ENCODE assay signal across 8 cellular contexts in genomic region chr1:160767417-160768294, GRCh38. TPM values are rescaled to one million over a fixed set of nuclear protein-coding genes. Genes with fewer than 3 reads are reported as not detected.
DNase-seq lines count a peak whose midpoint lies in the region; ATAC-seq, FAIRE-seq and TF ChIP-seq lines count a peak whose summit lies in the region.

No MANE protein-coding gene starts in this region.

- H3K27ac ChIP-seq in MM.1S (ENCODE audit: low read length) (peak overlapping the region; percentile 70), K562 (ENCODE audit: extremely low read depth, low read depth, low read length) (no peak overlapping the region), brain microvascular endothelial cell (no peak overlapping the region)

- H3F3A ChIP-seq in MM.1S (ENCODE audit: insufficient read depth, low read length) = peaks cover 14% of the 10 kb centered on the region

- intact Hi-C loops in K562 (cut with micrococcal nuclease) = loop anchor here (1.0 to 10.0 kb wide), 3 partner anchors 41 to 143 kb away; no protein-coding TSS in a partner anchor
- intact Hi-C loops in head of caudate nucleus (cut with DNase I) = no loop called here

- no peaks in the 10 kb centered on the region for H3K9me3 ChIP-seq in MM.1S (replicated peaks; ENCODE audit: insufficient read depth, low read length)
- no peaks in the 10 kb centered on the region for H3K9me3 ChIP-seq in K562 (replicated peaks; ENCODE audit: control insufficient read depth, insufficient read depth, low read depth, low read length)

- H3K9ac ChIP-seq in MM.1S (ENCODE audit: low read length) (peak overlapping the region; percentile 66), K562 (ENCODE audit: insufficient read depth in 1 of 2, low read depth in 2 of 2, low read length in 2 of 2) (peak overlapping the region in 1 of 2 experiments; percentile 11; a peak in 1 of 4 replicates)

- no TSS peak for BruUV-seq in K562 (replicated peaks; lab: Mats Ljungman, UMichigan)

- H3K36me3 Mint-ChIP-seq in type B pancreatic cell = no peaks in the 10 kb centered on the region

- peaks cover 5% of the 10 kb centered on the region for H3K27me3 Mint-ChIP-seq in type B pancreatic cell

- peak overlapping the region; percentile 98 for H3K4me2 ChIP-seq in MM.1S (ENCODE audit: low read depth, low read length)
- peak overlapping the region; percentile 42 for H3K4me2 ChIP-seq in K562 (ENCODE audit: insufficient read depth, low read length)

- no peak for TF ChIP-seq CTCF in MM.1S (IDR thresholded peaks at IDR 0.05; ENCODE audit: low read length)
- no peak for TF ChIP-seq CTCF in K562 (IDR thresholded peaks at IDR 0.05 in 2 of 3, conservative IDR thresholded peaks at IDR 0.05 in 1 of 3; ENCODE audit: insufficient read depth in 2 of 3, low read depth in 1 of 3, low read length in 3 of 3)
- no peak for TF ChIP-seq CTCF in type B pancreatic cell (conservative IDR thresholded peaks at IDR 0.05)
- no peak for TF ChIP-seq CTCF in brain microvascular endothelial cell (IDR thresholded peaks at IDR 0.05; ENCODE audit: low read depth, low read length, missing control alignments)

- 12% methylated on average over 8 of the region's 8 CpGs for WGBS in K562 (ENCODE audit: insufficient coverage, low coverage, missing lambda C conversion rate)

- in situ Hi-C loops in K562 (cut with MboI) = no loop called here
- in situ Hi-C loops in brain microvascular endothelial cell (cut with HindIII; ENCODE audit: low pct_ligation_motif_present, low sequenced_read_pairs) = no loop called here

- H3K4me3 ChIP-seq in MM.1S (ENCODE audit: low read length) (peak overlapping the region; percentile 71), K562 (no peak overlapping the region), brain microvascular endothelial cell (ENCODE audit: low read depth, low read length) (no peak overlapping the region)

- TF ChIP-seq EP300 in K562 (IDR thresholded peaks at IDR 0.05; ENCODE audit: low read length) = no peak

- peak overlapping the region; percentile 52 for H3K27ac Mint-ChIP-seq in type B pancreatic cell

- peaks cover 17% of the 10 kb centered on the region for H3K4me1 ChIP-seq in MM.1S (ENCODE audit: low read length)
- peaks cover 0 to 4% of the 10 kb centered on the region in 2 experiments; a peak in 1 of 5 replicates for H3K4me1 ChIP-seq in K562 (replicated peaks in 1 of 2; ENCODE audit: control insufficient read depth in 2 of 2, insufficient read depth in 2 of 2, low read length in 2 of 2)

- H3K79me2 ChIP-seq in MM.1S (ENCODE audit: low read length) (no peaks in the 10 kb centered on the region), K562 (ENCODE audit: control insufficient read depth, insufficient read depth, low read length) (no peaks in the 10 kb centered on the region)

- H3K27me3 ChIP-seq in MM.1S (replicated peaks; ENCODE audit: insufficient read depth, low read length) = no peaks in the 10 kb centered on the region
- H3K27me3 ChIP-seq in K562 (ENCODE audit: control insufficient read depth in 2 of 2, insufficient read depth in 2 of 2, low read length in 2 of 2) = no peaks in the 10 kb centered on the region; a peak in 2 of 5 replicates
- no peaks in the 10 kb centered on the region for H3K27me3 ChIP-seq in brain microvascular endothelial cell (replicated peaks)

- H3K9me1 ChIP-seq in K562 (ENCODE audit: control insufficient read depth, insufficient read depth, low read length) = no peaks in the 10 kb centered on the region

- peak; percentile 69 for ATAC-seq in GM21576 (IDR thresholded peaks at IDR 0.05; ENCODE audit: unreplicated experiment)
- peak; percentile 88 for ATAC-seq in K562

- no peak for TF ChIP-seq RAD21 in K562 (CRISPR knock-in tag; conservative IDR thresholded peaks at IDR 0.05 in 1 of 2, IDR thresholded peaks at IDR 0.05 in 1 of 2)

- no peaks in the 10 kb centered on the region for H3K9me2 ChIP-seq in MM.1S (replicated peaks; ENCODE audit: insufficient read depth, low read length)

- H3K9me3 Mint-ChIP-seq in type B pancreatic cell = no peaks in the 10 kb centered on the region

- FAIRE-seq in K562 (lab: Jason Lieb, UNC) = peak; percentile 26

- no peaks in the 10 kb centered on the region for H3K4me1 Mint-ChIP-seq in type B pancreatic cell (ENCODE audit: unreplicated experiment)

- H3K36me3 ChIP-seq in MM.1S (replicated peaks; ENCODE audit: insufficient read depth, low read length) (no peaks in the 10 kb centered on the region), K562 (ENCODE audit: control insufficient read depth, insufficient read depth, low read length) (no peaks in the 10 kb centered on the region), brain microvascular endothelial cell (replicated peaks) (no peaks in the 10 kb centered on the region)

- POLR2A ChIA-PET in K562 (lab: Yijun Ruan, JAX) = interaction anchor here (0.6 to 1.5 kb wide), 6 partner anchors 8 to 63 kb away, joined by 3 to 4 read pairs (median 3); no protein-coding TSS in a partner anchor

- H4K20me1 ChIP-seq in MM.1S (ENCODE audit: insufficient read depth, low read length) (no peaks in the 10 kb centered on the region), K562 (replicated peaks; ENCODE audit: control insufficient read depth, insufficient read depth, low read length) (no peaks in the 10 kb centered on the region)

- 0 out of 2 replicates have a peak, but pooled peaks have one; percentile 21 for TF ChIP-seq POLR2A in K562 (conservative IDR thresholded peaks at IDR 0.05)

- CTCF ChIA-PET in K562 (lab: Yijun Ruan, JAX; ENCODE audit: low intra/inter-chr PET ratio) = interaction anchor here (0.6 to 1.9 kb wide), 3 partner anchors 41 to 153 kb away, joined by 3 to 9 read pairs (median 7); no protein-coding TSS in a partner anchor

- H2AFZ ChIP-seq in MM.1S (ENCODE audit: low read length) (peak overlapping the region; percentile 90), K562 (ENCODE audit: low read depth, low read length) (peak overlapping the region; percentile 85)

- DNase-seq in EL (peak; percentile 23), MM.1S (peak; percentile 79), K562 (ENCODE audit: extremely low read depth in 1 of 4, low spot score in 3 of 4) (peak in 1 of 4 experiments; percentile 18), type B pancreatic cell (ENCODE audit: extremely low spot score, unreplicated experiment) (no peak), brain microvascular endothelial cell (no peak), hippocampal formation (lab: John Stamatoyannopoulos, UW) (no peak), head of caudate nucleus (no peak)

- no peak overlapping the region for H3K4me3 Mint-ChIP-seq in type B pancreatic cell

RNA-seq across cellular contexts. Expression of gene LY9, which starts 28.3 kb away (rescaled TPM):
- not detected in 2 replicates for total RNA-seq in K562 (2011; cell fraction: chromatin; rRNA removed; ENCODE audit: low replicate concordance)
- not detected in 2 replicates for total RNA-seq in K562 (2011; cell fraction: nucleolus; rRNA removed)
- total RNA-seq in K562 (2011; cell fraction: nucleoplasm; rRNA removed) = not detected in 2 replicates
- not detected in 2 replicates for total RNA-seq in K562 (2014; rRNA removed)
- total RNA-seq in K562 (2014; rRNA removed; fragmentation: Illumina TruSeq; extraction: Trizol) = not detected in 2 replicates
- not detected in 2 replicates for total RNA-seq in K562 (2015; rRNA removed; fragmentation: Illumina TruSeq; extraction: Trizol)
- not detected in 2 replicates for total RNA-seq in K562 (2021)
- not detected in 2 replicates for polyA plus RNA-seq in K562 (2011; rRNA removed)
- not detected in 2 replicates for polyA plus RNA-seq in K562 (2011; cell fraction: cytosol; rRNA removed)
- polyA plus RNA-seq in K562 (2011; cell fraction: nucleus; rRNA removed) = not detected in 2 replicates
- not detected in 2 replicates for polyA plus RNA-seq in K562 (2012)
- not detected in 2 replicates for polyA plus RNA-seq in K562 (2014; fragmentation: Illumina TruSeq; extraction: Trizol)
- polyA plus RNA-seq in K562 (2014; fragmentation: Nextera tagmentation; extraction: Ambion mirVana) = not detected
- polyA plus RNA-seq in K562 (2014; rRNA removed) = not detected in 2 replicates
- not detected in 2 replicates for polyA minus RNA-seq in K562 (2011; rRNA and poly(A)+ RNA removed)
- polyA minus RNA-seq in K562 (2011; cell fraction: cytosol; rRNA and poly(A)+ RNA removed) = not detected in 2 replicates
- not detected in 2 replicates for polyA minus RNA-seq in K562 (2011; cell fraction: nucleus; rRNA and poly(A)+ RNA removed)
- not detected in 2 replicates for total RNA-seq in type B pancreatic cell (ENCODE audit: low replicate concordance)

RNA-seq across cellular contexts. Expression of gene SLAMF7, which starts 28.6 kb away (rescaled TPM):
- total RNA-seq in K562 (2011; cell fraction: chromatin; rRNA removed; ENCODE audit: low replicate concordance) = not detected in 2 replicates
- not detected in 2 replicates for total RNA-seq in K562 (2011; cell fraction: nucleolus; rRNA removed)
- not detected in 2 replicates for total RNA-seq in K562 (2011; cell fraction: nucleoplasm; rRNA removed)
- total RNA-seq in K562 (2014; rRNA removed) (0.12 TPM in 1 of 2 replicates, not detected in the other), K562 (2014; rRNA removed; fragmentation: Illumina TruSeq; extraction: Trizol) (0.11 and 0.19 TPM in 2 replicates), K562 (2015; rRNA removed; fragmentation: Illumina TruSeq; extraction: Trizol) (0.18 and 0.23 TPM in 2 replicates), K562 (2021) (0.35 and 0.49 TPM in 2 replicates), type B pancreatic cell (ENCODE audit: low replicate concordance) (0.45 and 0.48 TPM in 2 replicates)
- polyA plus RNA-seq in K562 (2011; rRNA removed) (not detected in 2 replicates), K562 (2014; fragmentation: Illumina TruSeq; extraction: Trizol) (0.22 and 0.36 TPM in 2 replicates), K562 (2014; fragmentation: Nextera tagmentation; extraction: Ambion mirVana) (under 1 TPM; 0.17 to 0.39 TPM), K562 (2014; rRNA removed) (0.19 and 1.2 TPM in 2 replicates)
- 0.03 TPM in 1 of 2 replicates, not detected in the other for polyA plus RNA-seq in K562 (2011; cell fraction: cytosol; rRNA removed)
- polyA plus RNA-seq in K562 (2011; cell fraction: nucleus; rRNA removed) = not detected in 2 replicates
- 0.68 and 2.0 TPM in 2 replicates for polyA plus RNA-seq in K562 (2012)
- not detected in 2 replicates for polyA minus RNA-seq in K562 (2011; rRNA and poly(A)+ RNA removed)
- not detected in 2 replicates for polyA minus RNA-seq in K562 (2011; cell fraction: cytosol; rRNA and poly(A)+ RNA removed)
- polyA minus RNA-seq in K562 (2011; cell fraction: nucleus; rRNA and poly(A)+ RNA removed) = not detected in 2 replicates

RNA-seq across cellular contexts. Expression of gene CD48, which starts 56.0 kb away (rescaled TPM):
- total RNA-seq in K562 (2011; cell fraction: chromatin; rRNA removed; ENCODE audit: low replicate concordance) = not detected in 2 replicates
- not detected in 2 replicates for total RNA-seq in K562 (2011; cell fraction: nucleolus; rRNA removed)
- total RNA-seq in K562 (2011; cell fraction: nucleoplasm; rRNA removed) = not detected in 2 replicates
- total RNA-seq in K562 (2014; rRNA removed) (0.53 TPM in 1 of 2 replicates, not detected in the other), K562 (2014; rRNA removed; fragmentation: Illumina TruSeq; extraction: Trizol) (0.11 and 0.38 TPM in 2 replicates), K562 (2015; rRNA removed; fragmentation: Illumina TruSeq; extraction: Trizol) (0.40 and 0.94 TPM in 2 replicates), K562 (2021) (0.42 and 0.65 TPM in 2 replicates), type B pancreatic cell (ENCODE audit: low replicate concordance) (0.57 TPM in 1 of 2 replicates, not detected in the other)
- polyA plus RNA-seq in K562 (2011; rRNA removed) (not detected in 2 replicates), K562 (2014; fragmentation: Illumina TruSeq; extraction: Trizol) (0.10 and 0.24 TPM in 2 replicates), K562 (2014; fragmentation: Nextera tagmentation; extraction: Ambion mirVana) (under 1 TPM in 1 of 2 experiments, not detected in 1; 0.27 TPM), K562 (2014; rRNA removed) (0.18 and 0.30 TPM in 2 replicates)
- 0.06 TPM in 1 of 2 replicates, not detected in the other for polyA plus RNA-seq in K562 (2011; cell fraction: cytosol; rRNA removed)
- not detected in 2 replicates for polyA plus RNA-seq in K562 (2011; cell fraction: nucleus; rRNA removed)
- 0.26 and 2.0 TPM in 2 replicates for polyA plus RNA-seq in K562 (2012)
- polyA minus RNA-seq in K562 (2011; rRNA and poly(A)+ RNA removed) = 0.27 TPM in 1 of 2 replicates, not detected in the other
- not detected in 2 replicates for polyA minus RNA-seq in K562 (2011; cell fraction: cytosol; rRNA and poly(A)+ RNA removed)
- not detected in 2 replicates for polyA minus RNA-seq in K562 (2011; cell fraction: nucleus; rRNA and poly(A)+ RNA removed)

Comparison
In these comparisons a context has a peak if more than half of its experiments do, and no peak if none do; other contexts are left out.
1. DNase-seq: peak in EL (single experiment) and MM.1S (single experiment); none in type B pancreatic cell (single experiment), brain microvascular endothelial cell (single experiment), hippocampal formation (0 of 2) and head of caudate nucleus (0 of 42).